30 cellular contexts compared by ENCODE assay signal in the genomic region with DNA sequence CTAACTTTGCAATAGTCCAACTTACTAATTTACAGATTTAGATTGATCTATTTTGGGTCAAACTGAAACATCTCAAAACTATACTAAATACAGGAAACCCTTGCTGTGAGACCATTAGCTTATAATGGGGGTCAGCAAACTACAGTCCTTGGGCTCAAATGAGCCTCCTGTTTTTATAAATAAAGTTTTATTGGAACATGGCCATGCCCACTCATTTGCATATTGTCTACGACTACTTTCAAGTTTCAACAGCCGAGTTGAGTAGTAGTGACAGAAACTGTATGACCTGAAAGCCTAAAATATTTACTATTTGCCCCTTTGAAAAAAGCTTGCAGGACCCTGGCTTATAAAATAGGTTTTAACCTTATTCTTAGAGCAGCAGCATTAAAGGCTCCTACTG.
"Had no signal": no experiment of that assay in that cellular context is flagged by ENCODE, and none has a peak within 500 bp of the region (broad histone marks: within the 10 kb centered on the region; RNA-seq: fewer than 3 reads in every experiment).

No MANE protein-coding gene starts in this region.

- H3K9ac ChIP-seq: SK-N-SH had no signal

- H3K27me3 ChIP-seq: adrenal gland, Peyer's patch, SJSA1 had no signal

- H3K9me3 ChIP-seq: adrenal gland, Peyer's patch, SJSA1 had no signal

- ATAC-seq: activated CD4-positive, alpha-beta T cell treated with anti-CD3 and anti-CD28 coated beads for 36 hours; activated CD4-positive, CD25-positive, alpha-beta regulatory T cell treated with anti-CD3 and anti-CD28 coated beads, Interleukin-2, amount 50 U/mL, for 24 hours; activated CD8-positive, alpha-beta T cell treated with anti-CD3 and anti-CD28 coated beads, Interleukin-2, amount 10 ng/mL, durations not matched to agents 7 days and 5 days; activated naive CD4-positive, alpha-beta T cell treated with anti-CD3 and anti-CD28 coated beads, Interleukin-2, amount 50 U/mL, for 72 hours; PC-3 had no signal

- H3K27ac ChIP-seq: adrenal gland, SJSA1 had no signal

- H3K27me3 Mint-ChIP-seq: activated CD4-positive, alpha-beta T cell treated with anti-CD3 and anti-CD28 coated beads for 36 hours; activated CD4-positive, alpha-beta T cell treated with anti-CD3 and anti-CD28 coated beads, Interleukin-2, amount 10 ng/mL, durations not matched to agents 7 days and 5 days; activated T-cell treated with anti-CD3 and anti-CD28 coated beads, Interleukin-2, amount 50 U/mL, for 24 hours; brain had no signal

- DNase-seq: activated CD4-positive, alpha-beta T cell treated with anti-CD3 and anti-CD28 coated beads for 36 hours; activated CD4-positive, alpha-beta T cell treated with anti-CD3 and anti-CD28 coated beads, Interleukin-2, amount 10 ng/mL, durations not matched to agents 7 days and 5 days; activated CD4-positive, alpha-beta T cell treated with anti-CD3 and anti-CD28 coated beads, Interleukin-2, amount 50 U/mL, for 48 hours; activated CD8-positive, alpha-beta T cell treated with anti-CD3 and anti-CD28 coated beads, Interleukin-2, amount 10 ng/mL, durations not matched to agents 7 days and 5 days; activated gamma-delta T cell treated with Interleukin-2 at 50 U/mL for 16 hours; activated naive CD4-positive, alpha-beta T cell treated with anti-CD3 and anti-CD28 coated beads for 36 hours; activated T-cell treated with anti-CD3 and anti-CD28 coated beads, Interleukin-2, amount 50 U/mL, for 24 hours; adrenal gland; anterior cingulate cortex; caudate nucleus; cerebellar nuclear complex; MV-4-11; NCI-H1092; NCI-H1436 treated with DMSO at 0.1 percent for 48 hours; NCI-H1694 treated with DMSO at 0.1 percent for 48 hours; NCI-H2029; NCI-H345; NCI-H524 treated with DMSO at 0.1 percent for 48 hours; NK-92 treated with Interleukin-12 subunit alpha and Interleukin-12 subunit beta, amount 100 ng/mL, for 24 hours; PC-3; Peyer's patch; RPMI8226; SHP77 treated with DMSO at 0.1 percent for 48 hours; SK-N-SH had no signal

- H3K27ac Mint-ChIP-seq: activated CD4-positive, alpha-beta T cell treated with anti-CD3 and anti-CD28 coated beads for 36 hours; activated CD4-positive, alpha-beta T cell treated with anti-CD3 and anti-CD28 coated beads, Interleukin-2, amount 10 ng/mL, durations not matched to agents 7 days and 5 days; activated CD8-positive, alpha-beta T cell treated with anti-CD3 and anti-CD28 coated beads, Interleukin-2, amount 10 ng/mL, durations not matched to agents 7 days and 5 days; activated naive CD4-positive, alpha-beta T cell treated with anti-CD3 and anti-CD28 coated beads for 36 hours; T-helper 1 cell treated with Interleukin-12 subunit alpha and Interleukin-12 subunit beta and Interleukin-4 antibody, amounts not matched to agents 30 μg/mL and 1 μg/mL, for 36 hours; T-helper 2 cell treated with Interferon-gamma antibody and Interleukin-4, amounts not matched to agents 5 μg/mL and 100 μg/mL, for 36 hours had no signal

- H3K4me1 Mint-ChIP-seq: brain had no signal

- H3K4me3 Mint-ChIP-seq: activated CD4-positive, alpha-beta T cell treated with anti-CD3 and anti-CD28 coated beads for 36 hours; activated CD4-positive, alpha-beta T cell treated with anti-CD3 and anti-CD28 coated beads, Interleukin-2, amount 10 ng/mL, durations not matched to agents 7 days and 5 days; activated CD8-positive, alpha-beta T cell treated with anti-CD3 and anti-CD28 coated beads, Interleukin-2, amount 10 ng/mL, durations not matched to agents 7 days and 5 days; activated naive CD4-positive, alpha-beta T cell treated with anti-CD3 and anti-CD28 coated beads for 36 hours; activated T-cell treated with anti-CD3 and anti-CD28 coated beads, Interleukin-2, amount 50 U/mL, for 24 hours; brain; T-helper 1 cell treated with Interleukin-12 subunit alpha and Interleukin-12 subunit beta and Interleukin-4 antibody, amounts not matched to agents 30 μg/mL and 1 μg/mL, for 36 hours; T-helper 2 cell treated with Interferon-gamma antibody and Interleukin-4, amounts not matched to agents 5 μg/mL and 100 μg/mL, for 36 hours had no signal

- H3K4me2 ChIP-seq: SK-N-SH had no signal

- H3K9me3 Mint-ChIP-seq: activated naive CD4-positive, alpha-beta T cell treated with anti-CD3 and anti-CD28 coated beads, Interleukin-2, amount 50 U/mL, for 72 hours had no signal

- H3K4me3 ChIP-seq: adrenal gland, Peyer's patch, SJSA1 had no signal

- H3K4me1 ChIP-seq: adrenal gland, Peyer's patch, SJSA1 had no signal
